In genomic region chrY:13127476-13127875, GRCh38 we compare ENCODE assay signal across 22 cellular contexts.
A peak's percentile ranks its signal among the peaks of the same experiment; 100 is the strongest.
DNase-seq lines count a peak whose midpoint lies in the region; ATAC-seq, FAIRE-seq and TF ChIP-seq lines count a peak whose summit lies in the region.
"Had no signal": no experiment of that assay in that cellular context is flagged by ENCODE, and none has a peak within 500 bp of the region (broad histone marks: within the 10 kb centered on the region; RNA-seq: fewer than 3 reads in every experiment).

No MANE protein-coding gene starts in this region.

- ATAC-seq in GM21367 (IDR thresholded peaks at IDR 0.05; ENCODE audit: unreplicated experiment) (peak; percentile 82), HG02798 (IDR thresholded peaks at IDR 0.05; ENCODE audit: poor library complexity, unreplicated experiment) (peak; percentile 91), HG03442 (IDR thresholded peaks at IDR 0.05; ENCODE audit: unreplicated experiment) (peak; percentile 74)
- ATAC-seq: activated CD4-positive, CD25-positive, alpha-beta regulatory T cell treated with anti-CD3 and anti-CD28 coated beads, Interleukin-2, amount 50 U/mL, for 24 hours; activated naive CD8-positive, alpha-beta T cell treated with anti-CD3 and anti-CD28 coated beads, Interleukin-2, amount 50 U/mL, for 24 hours; heart right ventricle had no signal

- no peak overlapping the region for H3K4me3 ChIP-seq in foreskin fibroblast (ENCODE audit: low read depth in 1 of 2, low read length in 2 of 2)
- H3K4me3 ChIP-seq: HAP-1, heart right ventricle, uterus had no signal

- TF ChIP-seq CTCF in foreskin fibroblast (IDR thresholded peaks at IDR 0.05; ENCODE audit: low read depth, low read length) = no peak

- FAIRE-seq in GM12891 (lab: Jason Lieb, UNC) = no peak
- FAIRE-seq: endothelial cell of umbilical vein, GM12892 had no signal

- DNase-seq in GM12891 (ENCODE audit: insufficient read length, low spot score) (no peak), foreskin fibroblast (no peak), DMS153 (lab: John Stamatoyannopoulos, UW) (no peak), nucleus accumbens (lab: John Stamatoyannopoulos, UW) (no peak)
- no peak for DNase-seq in stimulated activated CD4-positive, alpha-beta T cell treated with anti-CD3 and anti-CD28 coated beads, Interleukin-4, amount 100 ng/mL, for 4 hours
- DNase-seq: activated CD8-positive, alpha-beta memory T cell treated with anti-CD3 and anti-CD28 coated beads for 24 hours; activated naive CD8-positive, alpha-beta T cell treated with anti-CD3 and anti-CD28 coated beads, Interleukin-2, amount 50 U/mL, for 24 hours; brain microvascular endothelial cell; heart right ventricle; immature natural killer cell; NCI-H2081; NCI-H446; stimulated activated CD8-positive, alpha-beta memory T cell treated with anti-CD3 and anti-CD28 coated beads, Interleukin-4, amount 100 ng/mL, for 48 hours; T1000; uterus had no signal

- TF ChIP-seq POLR2A in GM12891 (IDR thresholded peaks at IDR 0.05; ENCODE audit: low read depth, low read length) = no peak

TF ChIP-seq in GM12891, 5 proteins besides CTCF, POLR2A, EP300 and RAD21:
- TF ChIP-seq POU2F2 (IDR thresholded peaks at IDR 0.05; ENCODE audit: low read depth, low read length) (peak; percentile 66), SPI1 (IDR thresholded peaks at IDR 0.05; ENCODE audit: low read depth, low read length) (no peak)
